Comparison of ENCODE assay signal across 1 cellular context in genomic region chr15:82536409-82537350, GRCh38.
TF ChIP-seq lines count a peak whose summit lies in the region.

No MANE protein-coding gene starts in this region.

TF ChIP-seq in IMR-90, 13 proteins besides CTCF, POLR2A, EP300 and RAD21:
- TF ChIP-seq RFX5 (IDR thresholded peaks at IDR 0.05; ENCODE audit: low read depth, low read length) (no peak), CEBPB (IDR thresholded peaks at IDR 0.05; ENCODE audit: low read depth, low read length) (no peak), MXI1 (IDR thresholded peaks at IDR 0.05; ENCODE audit: borderline replicate concordance, low read depth, low read length) (no peak), FOS (IDR thresholded peaks at IDR 0.05; ENCODE audit: low read depth, low read length) (no peak), MAFK (IDR thresholded peaks at IDR 0.05; ENCODE audit: low read depth, low read length) (no peak), SMC3 (IDR thresholded peaks at IDR 0.05; ENCODE audit: low read depth, low read length) (no peak), NFE2L2 (IDR thresholded peaks at IDR 0.05; ENCODE audit: low read depth, low read length) (no peak), RCOR1 (IDR thresholded peaks at IDR 0.05; ENCODE audit: insufficient replicate concordance, low read length) (no peak), USF2 (IDR thresholded peaks at IDR 0.05; ENCODE audit: low read depth, low read length) (no peak), CHD1 (IDR thresholded peaks at IDR 0.05; ENCODE audit: low read depth, low read length) (no peak), ELK1 (IDR thresholded peaks at IDR 0.05; ENCODE audit: borderline replicate concordance, low read depth, low read length) (no peak), MAZ (IDR thresholded peaks at IDR 0.05; ENCODE audit: borderline replicate concordance, low read depth, low read length) (no peak), BHLHE40 (IDR thresholded peaks at IDR 0.05; ENCODE audit: low read depth, low read length) (no peak)
